1 cellular context compared by ENCODE assay signal in the genomic region with DNA sequence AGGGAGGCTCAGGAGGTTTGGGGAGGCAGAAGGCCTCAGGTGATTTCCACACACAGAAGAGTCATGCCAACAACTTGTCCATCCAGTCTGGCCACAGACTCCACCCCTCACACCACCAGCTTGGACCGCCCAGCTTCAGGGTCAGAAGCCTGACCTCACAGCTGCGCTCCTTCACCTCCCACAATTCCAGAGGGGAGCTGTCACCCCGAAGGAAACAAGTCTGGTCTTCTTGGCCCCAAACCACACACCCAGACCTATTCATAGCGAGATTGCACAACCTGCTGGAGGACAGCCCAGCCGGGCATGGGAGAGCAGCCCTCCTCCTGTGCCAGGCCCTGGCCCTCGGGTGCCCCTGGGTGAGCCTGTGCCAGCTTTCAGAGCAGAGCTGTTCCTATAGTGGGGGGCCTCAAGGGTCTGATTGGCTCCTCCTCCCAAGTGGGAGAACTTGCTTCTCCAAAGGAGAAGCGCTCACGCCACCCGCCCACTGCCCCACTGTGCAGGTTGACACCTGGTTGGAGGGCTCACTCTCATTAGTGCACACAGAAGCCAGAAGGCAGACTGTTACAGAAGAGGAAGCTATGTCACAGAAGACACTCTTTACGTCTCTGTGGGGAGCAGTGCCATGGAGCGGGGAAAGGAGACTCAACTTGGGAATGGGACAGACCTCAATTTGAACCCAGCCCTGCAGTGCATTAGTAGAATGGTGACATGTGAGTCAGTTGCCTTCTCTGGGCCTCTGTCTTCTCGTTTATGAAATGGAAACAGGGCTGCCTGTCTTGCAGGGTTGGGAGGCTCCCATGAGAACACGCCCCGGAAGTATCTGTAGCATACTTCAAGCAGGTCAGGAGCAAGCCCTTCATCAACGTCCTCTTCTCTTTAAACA.
TF ChIP-seq lines count a peak whose summit lies in the region.

No MANE protein-coding gene starts in this region.

TF ChIP-seq in WTC11, 78 proteins besides CTCF, POLR2A, EP300 and RAD21 (continued from another document):
- no peak for TF ChIP-seq ZNF219 (CRISPR knock-in tag; IDR thresholded peaks at IDR 0.05; ENCODE audit: borderline replicate concordance)
- TF ChIP-seq ZNF138 (CRISPR knock-in tag; conservative IDR thresholded peaks at IDR 0.05): no peak
- TF ChIP-seq TCF7 (CRISPR knock-in tag; IDR thresholded peaks at IDR 0.05; ENCODE audit: low read depth): no peak
- no peak for TF ChIP-seq ZNF121 (CRISPR knock-in tag; IDR thresholded peaks at IDR 0.05)
- no peak for TF ChIP-seq ELF4 (CRISPR knock-in tag; IDR thresholded peaks at IDR 0.05; ENCODE audit: low read depth)
- TF ChIP-seq RELA (CRISPR knock-in tag; IDR thresholded peaks at IDR 0.05; ENCODE audit: borderline replicate concordance): no peak
- TF ChIP-seq ZNF232 (CRISPR knock-in tag; IDR thresholded peaks at IDR 0.05): no peak
- TF ChIP-seq, protein P1, sequence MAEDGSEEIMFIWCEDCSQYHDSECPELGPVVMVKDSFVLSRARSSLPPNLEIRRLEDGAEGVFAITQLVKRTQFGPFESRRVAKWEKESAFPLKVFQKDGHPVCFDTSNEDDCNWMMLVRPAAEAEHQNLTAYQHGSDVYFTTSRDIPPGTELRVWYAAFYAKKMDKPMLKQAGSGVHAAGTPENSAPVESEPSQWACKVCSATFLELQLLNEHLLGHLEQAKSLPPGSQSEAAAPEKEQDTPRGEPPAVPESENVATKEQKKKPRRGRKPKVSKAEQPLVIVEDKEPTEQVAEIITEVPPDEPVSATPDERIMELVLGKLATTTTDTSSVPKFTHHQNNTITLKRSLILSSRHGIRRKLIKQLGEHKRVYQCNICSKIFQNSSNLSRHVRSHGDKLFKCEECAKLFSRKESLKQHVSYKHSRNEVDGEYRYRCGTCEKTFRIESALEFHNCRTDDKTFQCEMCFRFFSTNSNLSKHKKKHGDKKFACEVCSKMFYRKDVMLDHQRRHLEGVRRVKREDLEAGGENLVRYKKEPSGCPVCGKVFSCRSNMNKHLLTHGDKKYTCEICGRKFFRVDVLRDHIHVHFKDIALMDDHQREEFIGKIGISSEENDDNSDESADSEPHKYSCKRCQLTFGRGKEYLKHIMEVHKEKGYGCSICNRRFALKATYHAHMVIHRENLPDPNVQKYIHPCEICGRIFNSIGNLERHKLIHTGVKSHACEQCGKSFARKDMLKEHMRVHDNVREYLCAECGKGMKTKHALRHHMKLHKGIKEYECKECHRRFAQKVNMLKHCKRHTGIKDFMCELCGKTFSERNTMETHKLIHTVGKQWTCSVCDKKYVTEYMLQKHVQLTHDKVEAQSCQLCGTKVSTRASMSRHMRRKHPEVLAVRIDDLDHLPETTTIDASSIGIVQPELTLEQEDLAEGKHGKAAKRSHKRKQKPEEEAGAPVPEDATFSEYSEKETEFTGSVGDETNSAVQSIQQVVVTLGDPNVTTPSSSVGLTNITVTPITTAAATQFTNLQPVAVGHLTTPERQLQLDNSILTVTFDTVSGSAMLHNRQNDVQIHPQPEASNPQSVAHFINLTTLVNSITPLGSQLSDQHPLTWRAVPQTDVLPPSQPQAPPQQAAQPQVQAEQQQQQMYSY (CRISPR knock-in tag; IDR thresholded peaks at IDR 0.05): no peak
- no peak for TF ChIP-seq ZNF263 (CRISPR knock-in tag; IDR thresholded peaks at IDR 0.05; ENCODE audit: low read depth)
- TF ChIP-seq, protein P2, sequence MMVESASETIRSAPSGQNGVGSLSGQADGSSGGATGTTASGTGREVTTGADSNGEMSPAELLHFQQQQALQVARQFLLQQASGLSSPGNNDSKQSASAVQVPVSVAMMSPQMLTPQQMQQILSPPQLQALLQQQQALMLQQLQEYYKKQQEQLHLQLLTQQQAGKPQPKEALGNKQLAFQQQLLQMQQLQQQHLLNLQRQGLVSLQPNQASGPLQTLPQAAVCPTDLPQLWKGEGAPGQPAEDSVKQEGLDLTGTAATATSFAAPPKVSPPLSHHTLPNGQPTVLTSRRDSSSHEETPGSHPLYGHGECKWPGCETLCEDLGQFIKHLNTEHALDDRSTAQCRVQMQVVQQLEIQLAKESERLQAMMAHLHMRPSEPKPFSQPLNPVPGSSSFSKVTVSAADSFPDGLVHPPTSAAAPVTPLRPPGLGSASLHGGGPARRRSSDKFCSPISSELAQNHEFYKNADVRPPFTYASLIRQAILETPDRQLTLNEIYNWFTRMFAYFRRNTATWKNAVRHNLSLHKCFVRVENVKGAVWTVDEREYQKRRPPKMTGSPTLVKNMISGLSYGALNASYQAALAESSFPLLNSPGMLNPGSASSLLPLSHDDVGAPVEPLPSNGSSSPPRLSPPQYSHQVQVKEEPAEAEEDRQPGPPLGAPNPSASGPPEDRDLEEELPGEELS (CRISPR knock-in tag; IDR thresholded peaks at IDR 0.05): no peak
- TF ChIP-seq, protein P3, sequence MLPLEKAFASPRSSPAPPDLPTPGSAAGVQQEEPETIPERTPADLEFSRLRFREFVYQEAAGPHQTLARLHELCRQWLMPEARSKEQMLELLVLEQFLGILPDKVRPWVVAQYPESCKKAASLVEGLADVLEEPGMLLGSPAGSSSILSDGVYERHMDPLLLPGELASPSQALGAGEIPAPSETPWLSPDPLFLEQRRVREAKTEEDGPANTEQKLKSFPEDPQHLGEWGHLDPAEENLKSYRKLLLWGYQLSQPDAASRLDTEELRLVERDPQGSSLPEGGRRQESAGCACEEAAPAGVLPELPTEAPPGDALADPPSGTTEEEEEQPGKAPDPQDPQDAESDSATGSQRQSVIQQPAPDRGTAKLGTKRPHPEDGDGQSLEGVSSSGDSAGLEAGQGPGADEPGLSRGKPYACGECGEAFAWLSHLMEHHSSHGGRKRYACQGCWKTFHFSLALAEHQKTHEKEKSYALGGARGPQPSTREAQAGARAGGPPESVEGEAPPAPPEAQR (CRISPR knock-in tag; IDR thresholded peaks at IDR 0.05): no peak
- TF ChIP-seq PRRX2 (CRISPR knock-in tag; IDR thresholded peaks at IDR 0.05): no peak
- no peak for TF ChIP-seq TP53 (CRISPR knock-in tag; IDR thresholded peaks at IDR 0.05)
- no peak for TF ChIP-seq ATF1 (CRISPR knock-in tag; IDR thresholded peaks at IDR 0.05)
- TF ChIP-seq NFATC4 (CRISPR knock-in tag; IDR thresholded peaks at IDR 0.05): no peak
- no peak for TF ChIP-seq ESRRA (CRISPR knock-in tag; IDR thresholded peaks at IDR 0.05; ENCODE audit: borderline replicate concordance)
- TF ChIP-seq, protein P4, sequence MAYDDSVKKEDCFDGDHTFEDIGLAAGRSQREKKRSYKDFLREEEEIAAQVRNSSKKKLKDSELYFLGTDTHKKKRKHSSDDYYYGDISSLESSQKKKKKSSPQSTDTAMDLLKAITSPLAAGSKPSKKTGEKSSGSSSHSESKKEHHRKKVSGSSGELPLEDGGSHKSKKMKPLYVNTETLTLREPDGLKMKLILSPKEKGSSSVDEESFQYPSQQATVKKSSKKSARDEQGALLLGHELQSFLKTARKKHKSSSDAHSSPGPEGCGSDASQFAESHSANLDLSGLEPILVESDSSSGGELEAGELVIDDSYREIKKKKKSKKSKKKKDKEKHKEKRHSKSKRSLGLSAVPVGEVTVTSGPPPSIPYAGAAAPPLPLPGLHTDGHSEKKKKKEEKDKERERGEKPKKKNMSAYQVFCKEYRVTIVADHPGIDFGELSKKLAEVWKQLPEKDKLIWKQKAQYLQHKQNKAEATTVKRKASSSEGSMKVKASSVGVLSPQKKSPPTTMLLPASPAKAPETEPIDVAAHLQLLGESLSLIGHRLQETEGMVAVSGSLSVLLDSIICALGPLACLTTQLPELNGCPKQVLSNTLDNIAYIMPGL (CRISPR knock-in tag; IDR thresholded peaks at IDR 0.05): no peak
